In genomic region chr4:41542526-41543270, GRCh38 we compare ENCODE assay signal across 24 cellular contexts. TPM values are rescaled to one million over a fixed set of nuclear protein-coding genes. Genes with fewer than 3 reads are reported as not detected.
DNase-seq lines count a peak whose midpoint lies in the region; ATAC-seq and TF ChIP-seq lines count a peak whose summit lies in the region.
"Had no signal": no experiment of that assay in that cellular context is flagged by ENCODE, and none has a peak within 500 bp of the region (broad histone marks: within the 10 kb centered on the region; RNA-seq: fewer than 3 reads in every experiment).

No MANE protein-coding gene starts in this region.

- intact Hi-C loops in MCF 10A (cut with micrococcal nuclease) = no loop called here
- intact Hi-C loops in breast epithelium (cut with DNase I; ENCODE audit: low total_unique reads) = no loop called here

- H3K9me3 ChIP-seq in breast epithelium (no peaks in the 10 kb centered on the region), thoracic aorta (no peaks in the 10 kb centered on the region)
- H3K9me3 ChIP-seq: suprapubic skin had no signal

- TF ChIP-seq CTCF in MCF 10A (IDR thresholded peaks at IDR 0.05; ENCODE audit: unreplicated experiment) = no peak
- no peak for TF ChIP-seq CTCF in breast epithelium (IDR thresholded peaks at IDR 0.05)
- TF ChIP-seq CTCF in epithelial cell of esophagus (IDR thresholded peaks at IDR 0.05; ENCODE audit: insufficient read depth, low read depth, low read length, missing control alignments) = no peak
- TF ChIP-seq CTCF in thoracic aorta (IDR thresholded peaks at IDR 0.05) = no peak
- no peak for TF ChIP-seq CTCF in omental fat pad (IDR thresholded peaks at IDR 0.05)

- H3K36me3 ChIP-seq in breast epithelium = no peaks in the 10 kb centered on the region
- no peaks in the 10 kb centered on the region for H3K36me3 ChIP-seq in thoracic aorta
- H3K36me3 ChIP-seq: cardiac muscle cell, suprapubic skin had no signal

- no peaks in the 10 kb centered on the region for H3K36me3 Mint-ChIP-seq in MCF 10A (ENCODE audit: insufficient read depth, unreplicated experiment)
- H3K36me3 Mint-ChIP-seq: stimulated activated memory B cell treated with anti-CD40 and anti-IgM and Interleukin-4, amounts not matched to agents 10 μg/mL and 1 μg/mL and 100 μg/mL, for 72 hours had no signal

- CTCF ChIA-PET in MCF 10A (lab: Yijun Ruan, JAX) = interaction anchor here (0.6 kb wide), 1 partner anchor 87 kb away, joined by 3 read pairs; no protein-coding TSS in a partner anchor

- DNase-seq in MCF 10A (ENCODE audit: unreplicated experiment) (peak; percentile 76), breast epithelium (ENCODE audit: low spot score in 2 of 2) (no peak), RPMI7951 (ENCODE audit: low read depth) (peak; percentile 13), epithelial cell of esophagus (ENCODE audit: low read depth) (peak; percentile 28), thoracic aorta (ENCODE audit: low spot score) (no peak), AML-193 (lab: John Stamatoyannopoulos, UW) (no peak), SW480 (ENCODE audit: low spot score) (no peak), omental fat pad (ENCODE audit: low spot score) (no peak)
- DNase-seq: 8988T; activated CD4-positive, alpha-beta T cell treated with anti-CD3 and anti-CD28 coated beads, Interleukin-2, amount 50 U/mL, for 48 hours; activated naive CD4-positive, alpha-beta T cell treated with Interleukin-2 at 50 U/mL for 16 hours; CD4-positive, alpha-beta T cell; IMR-90; islet precursor cell; NCI-H1105 treated with DMSO at 0.1 percent for 48 hours; NCI-H2029; NCI-H526 treated with DMSO at 0.1 percent for 48 hours; stimulated activated CD4-positive, alpha-beta T cell treated with anti-CD3 and anti-CD28 coated beads, Interleukin-4, amount 100 ng/mL, for 4 hours; T-helper 1 cell had no signal

- H3K4me3 Mint-ChIP-seq in MCF 10A (ENCODE audit: unreplicated experiment) = no peak overlapping the region
- H3K4me3 Mint-ChIP-seq: CD4-positive, alpha-beta T cell; stimulated activated memory B cell treated with anti-CD40 and anti-IgM and Interleukin-4, amounts not matched to agents 10 μg/mL and 1 μg/mL and 100 μg/mL, for 72 hours had no signal

- H3K27me3 ChIP-seq in breast epithelium (no peaks in the 10 kb centered on the region), thoracic aorta (replicated peaks; ENCODE audit: insufficient read depth) (no peaks in the 10 kb centered on the region)
- H3K27me3 ChIP-seq: suprapubic skin had no signal

- peaks cover 34% of the 10 kb centered on the region for H3K4me1 Mint-ChIP-seq in MCF 10A (ENCODE audit: insufficient read depth, unreplicated experiment)
- H3K4me1 Mint-ChIP-seq: stimulated activated memory B cell treated with anti-CD40 and anti-IgM and Interleukin-4, amounts not matched to agents 10 μg/mL and 1 μg/mL and 100 μg/mL, for 72 hours had no signal

- peaks cover 0 to 11% of the 10 kb centered on the region in 2 donors for H3K4me1 ChIP-seq in breast epithelium
- peaks cover 62 to 81% of the 10 kb centered on the region in 2 donors for H3K4me1 ChIP-seq in thoracic aorta (ENCODE audit: control insufficient read depth in 1 of 2, low read depth in 2 of 2)

- POLR2A ChIA-PET in MCF 10A (lab: Yijun Ruan, JAX) = interaction anchor here (1.1 to 1.2 kb wide), 2 partner anchors 9 to 14 kb away, joined by 3 to 4 read pairs; no protein-coding TSS in a partner anchor

- BruUV-seq in MCF 10A (replicated peaks; lab: Mats Ljungman, UMichigan) = no TSS peak

- H3K27me3 Mint-ChIP-seq in MCF 10A (ENCODE audit: insufficient read depth, unreplicated experiment) = no peaks in the 10 kb centered on the region
- H3K27me3 Mint-ChIP-seq: CD4-positive, alpha-beta T cell; stimulated activated memory B cell treated with anti-CD40 and anti-IgM and Interleukin-4, amounts not matched to agents 10 μg/mL and 1 μg/mL and 100 μg/mL, for 72 hours had no signal

- no peak for ATAC-seq in thoracic aorta (ENCODE audit: insufficient number of reproducible peaks, low FRiP score, low read depth)
- ATAC-seq in omental fat pad (ENCODE audit: low FRiP score) = no peak
- ATAC-seq: stimulated activated memory B cell treated with anti-CD40 and anti-IgM and Interleukin-4, amounts not matched to agents 10 μg/mL and 1 μg/mL and 100 μg/mL, for 72 hours had no signal

- H3K4me3 ChIP-seq in breast epithelium = no peak overlapping the region
- H3K4me3 ChIP-seq in epithelial cell of esophagus (ENCODE audit: low read length) = no peak overlapping the region
- no peak overlapping the region for H3K4me3 ChIP-seq in thoracic aorta
- H3K4me3 ChIP-seq: cardiac muscle cell, suprapubic skin had no signal

- no peak overlapping the region for H3K27ac ChIP-seq in breast epithelium
- peak overlapping the region; percentile 80 to 90 for H3K27ac ChIP-seq in thoracic aorta
- H3K27ac ChIP-seq: cardiac muscle cell, parathyroid adenoma, suprapubic skin had no signal

- H3K9me3 Mint-ChIP-seq in MCF 10A (ENCODE audit: unreplicated experiment) = no peaks in the 10 kb centered on the region
- H3K9me3 Mint-ChIP-seq: CD4-positive, alpha-beta T cell; stimulated activated memory B cell treated with anti-CD40 and anti-IgM and Interleukin-4, amounts not matched to agents 10 μg/mL and 1 μg/mL and 100 μg/mL, for 72 hours had no signal

- H3K27ac Mint-ChIP-seq in MCF 10A (ENCODE audit: low read depth, unreplicated experiment) = no peak overlapping the region
- H3K27ac Mint-ChIP-seq: CD4-positive, alpha-beta T cell; stimulated activated memory B cell treated with anti-CD40 and anti-IgM and Interleukin-4, amounts not matched to agents 10 μg/mL and 1 μg/mL and 100 μg/mL, for 72 hours had no signal

- TF ChIP-seq POLR2A in breast epithelium (IDR thresholded peaks at IDR 0.05) = no peak

RNA-seq across cellular contexts. Expression of gene LIMCH1, which starts 4.7 kb away (rescaled TPM):
- 36.6 and 48.4 TPM in 2 replicates for total RNA-seq in MCF 10A (2022)
- 10 to 100 TPM; 34.6 to 72.2 (median 71.8) TPM for total RNA-seq in breast epithelium
- total RNA-seq in RPMI7951 (2014; rRNA removed; shearing (Covaris generic)) = 0.39 and 0.60 TPM in 2 replicates
- total RNA-seq in thoracic aorta = 100 to 1,000 TPM in 1 of 2 donors, 10 to 100 TPM in 1; 95.3 to 158 TPM
- 100 to 1,000 TPM in 1 of 4 donors, 10 to 100 TPM in 3; 29.4 to 112 (median 44.9) TPM for total RNA-seq in omental fat pad
- total RNA-seq: CD4-positive, alpha-beta T cell; G401 had no signal

Comparison
In these comparisons a context has a peak if more than half of its experiments do, and no peak if none do; other contexts are left out.
1. DNase-seq: peak in MCF 10A (single experiment), RPMI7951 (single experiment) and epithelial cell of esophagus (single experiment); none in breast epithelium (0 of 2), thoracic aorta (single experiment), AML-193 (0 of 2), SW480 (single experiment) and omental fat pad (single experiment).
2. H3K27ac ChIP-seq: peak in thoracic aorta (2 of 2); none in breast epithelium (0 of 2).
3. RNA of gene LIMCH1, which starts 4.7 kb away (total RNA-seq): 95.3 to 158 TPM in thoracic aorta, 34.6 to 72.2 TPM in breast epithelium, 29.4 to 112 TPM in omental fat pad and 36.6 to 48.4 TPM in MCF 10A; 0.39 to 0.60 TPM in RPMI7951; every median in the first group is over 10 times any median in the second.